8 cellular contexts compared by ENCODE assay signal in genomic region chr19:2507109-2507508, GRCh38. TPM values are rescaled to one million over a fixed set of nuclear protein-coding genes. Genes with fewer than 3 reads are reported as not detected.
DNase-seq lines count a peak whose midpoint lies in the region; ATAC-seq, FAIRE-seq and TF ChIP-seq lines count a peak whose summit lies in the region.

No MANE protein-coding gene starts in this region.

- DNase-seq in AG08396 (ENCODE audit: low spot score) (peak; percentile 55), HT1080 (ENCODE audit: low read depth) (peak; percentile 39), OCI-LY7 (ENCODE audit: low spot score) (peak; percentile 29), dermis microvascular lymphatic vessel endothelial cell (ENCODE audit: low read depth in 2 of 2) (peak; percentile 74 to 94), pancreas (peak in 5 of 6 donors; percentile 53 to 77 (median 67)), cortex of kidney (lab: John Stamatoyannopoulos, UW) (no peak), sciatic nerve (ENCODE audit: low spot score) (no peak)

- no TSS peak for BruUV-seq in OCI-LY7 (replicated peaks; lab: Mats Ljungman, UMichigan)

- H3K4me3 ChIP-seq in OCI-LY7 (ENCODE audit: low read depth, low read length, poor library complexity, severe bottlenecking) = no peak overlapping the region
- peak overlapping the region in 2 of 4 donors; percentile 2 to 13 for H3K4me3 ChIP-seq in pancreas

- intact Hi-C loops in OCI-LY7 (cut with micrococcal nuclease; ENCODE audit: unreplicated experiment) (no loop called here), pancreas (cut with DNase I) (no loop called here), sciatic nerve (cut with DNase I) (no loop called here)

- H2AFZ ChIP-seq in OCI-LY7 (ENCODE audit: low read length) = no peak overlapping the region

- H3K4me1 ChIP-seq in OCI-LY7 (ENCODE audit: insufficient read depth, low read length, poor library complexity, severe bottlenecking) (peaks cover 11% of the 10 kb centered on the region), pancreas (peaks cover 0 to 7% (median 6%) of the 10 kb centered on the region in 3 donors)

- TF ChIP-seq CTCF in OCI-LY7 (conservative IDR thresholded peaks at IDR 0.05; ENCODE audit: low read length) = no peak
- no peak for TF ChIP-seq CTCF in pancreas (IDR thresholded peaks at IDR 0.05)

- peak; percentile 95 to 98 (median 97) for ATAC-seq in pancreas
- ATAC-seq in HG03521 (IDR thresholded peaks at IDR 0.05; ENCODE audit: unreplicated experiment) = no peak
- no peak for ATAC-seq in sciatic nerve

- H4K20me1 ChIP-seq in OCI-LY7 (ENCODE audit: insufficient read depth, low read length) = no peaks in the 10 kb centered on the region

- H3K9me3 ChIP-seq in OCI-LY7 (ENCODE audit: low read length) (no peaks in the 10 kb centered on the region), pancreas (no peaks in the 10 kb centered on the region)

- WGBS in pancreas, 2 donors = 5% methylated on average over 12 of the region's 12 CpGs

- H3K27me3 ChIP-seq in pancreas = no peaks in the 10 kb centered on the region

- H3K36me3 ChIP-seq in OCI-LY7 (ENCODE audit: insufficient read depth, low read length) (no peaks in the 10 kb centered on the region), pancreas (no peaks in the 10 kb centered on the region)

- POLR2A ChIA-PET in OCI-LY7 (lab: Charles Lee) = interaction anchor here (0.6 kb wide), 1 partner anchor 319 kb away, joined by 3 read pairs; no protein-coding TSS in a partner anchor

- H3K4me2 ChIP-seq in OCI-LY7 (ENCODE audit: low read length) = peak overlapping the region; percentile 1; the same call in 1 of the 2 replicates

- FAIRE-seq in pancreas (lab: Jason Lieb, UNC) = no peak

- H3K9me2 ChIP-seq in OCI-LY7 (ENCODE audit: insufficient read depth, low read length) = no peaks in the 10 kb centered on the region

- H3K27ac ChIP-seq in OCI-LY7 (ENCODE audit: low read depth, low read length, poor library complexity, severe bottlenecking) (no peak overlapping the region), pancreas (peak overlapping the region; percentile 33 to 78 (median 57))

- CTCF ChIA-PET in OCI-LY7 (lab: Charles Lee; ENCODE audit: unreplicated experiment) = no interaction called here

- no peaks in the 10 kb centered on the region for H3K79me2 ChIP-seq in OCI-LY7 (ENCODE audit: insufficient read depth, low read depth, low read length)

RNA-seq across cellular contexts. Expression of gene GADD45B, which starts 31.2 kb away (rescaled TPM):
- total RNA-seq in HT1080 (2014; rRNA removed; shearing (Covaris generic)) = 40.0 and 53.1 TPM in 2 replicates
- 40.7 and 47.0 TPM in 2 replicates for polyA plus RNA-seq in HT1080 (2015; cell fraction: cytosol; rRNA removed)
- polyA plus RNA-seq in HT1080 (2015; cell fraction: nucleus; rRNA removed) = 77.7 and 96.6 TPM in 2 replicates
- 98.4 and 102 TPM in 2 replicates for total RNA-seq in OCI-LY7 (2014; rRNA removed; shearing (Covaris generic))
- total RNA-seq in OCI-LY7 (2022) (36.5 and 40.5 TPM in 2 replicates), dermis microvascular lymphatic vessel endothelial cell (42.0 and 107 TPM in 2 replicates), pancreas (10 to 100 TPM; 20.4 to 58.8 (median 42.3) TPM), sciatic nerve (136 TPM)
- 100 to 1,000 TPM; 182 to 237 TPM for polyA plus RNA-seq in pancreas

RNA-seq across cellular contexts. Expression of gene LMNB2, which starts 50.4 kb away (rescaled TPM):
- 249 and 268 TPM in 2 replicates for total RNA-seq in HT1080 (2014; rRNA removed; shearing (Covaris generic))
- polyA plus RNA-seq in HT1080 (2015; cell fraction: cytosol; rRNA removed) = 158 and 169 TPM in 2 replicates
- 162 and 164 TPM in 2 replicates for polyA plus RNA-seq in HT1080 (2015; cell fraction: nucleus; rRNA removed)
- total RNA-seq in OCI-LY7 (2014; rRNA removed; shearing (Covaris generic)) = 141 and 150 TPM in 2 replicates
- total RNA-seq in OCI-LY7 (2022) = 113 and 117 TPM in 2 replicates
- total RNA-seq in dermis microvascular lymphatic vessel endothelial cell = 52.6 and 87.3 TPM in 2 replicates
- 10 to 100 TPM in 3 of 6 donors, 1 to 10 TPM in 3; 3.9 to 14.8 (median 9.7) TPM for total RNA-seq in pancreas
- 10 to 100 TPM in 1 of 2 donors, 1 to 10 TPM in 1; 5.2 to 11.9 TPM for polyA plus RNA-seq in pancreas
- total RNA-seq in sciatic nerve = 16.3 TPM

Comparison
In these comparisons a context has a peak if more than half of its experiments do, and no peak if none do; other contexts are left out.
1. DNase-seq: peak in AG08396 (single experiment), HT1080 (single experiment), OCI-LY7 (single experiment), dermis microvascular lymphatic vessel endothelial cell (2 of 2) and pancreas (5 of 6); none in cortex of kidney (single experiment) and sciatic nerve (single experiment).
2. ATAC-seq: peak in pancreas (4 of 4); none in HG03521 (single experiment) and sciatic nerve (single experiment).